20 cellular contexts compared by ENCODE assay signal in genomic region chr10:87596351-87596750, GRCh38.
DNase-seq lines count a peak whose midpoint lies in the region; ATAC-seq and TF ChIP-seq lines count a peak whose summit lies in the region.
"Had no signal": no experiment of that assay in that cellular context is flagged by ENCODE, and none has a peak within 500 bp of the region (broad histone marks: within the 10 kb centered on the region; RNA-seq: fewer than 3 reads in every experiment).

No MANE protein-coding gene starts in this region.

- in situ Hi-C loops in transverse colon (cut with MboI; ENCODE audit: low pct_ligation_motif_present in 1 of 4, low pct_unique_long_range_greater_than_20kb in 1 of 4, low sequenced_read_pairs in 3 of 4) = no loop called here

- 38 to 60% methylated on average over 1 of the region's 1 CpG for WGBS in transverse colon (ENCODE audit: low coverage in 1 of 2), 2 donors

- H3K36me3 ChIP-seq in OCI-LY3 (replicated peaks; ENCODE audit: low read depth, low read length) = peaks cover 8% of the 10 kb centered on the region
- no peaks in the 10 kb centered on the region for H3K36me3 ChIP-seq in mucosa of descending colon (ENCODE audit: low read depth)
- no peaks in the 10 kb centered on the region for H3K36me3 ChIP-seq in transverse colon
- H3K36me3 ChIP-seq: left ventricle myocardium inferior, MG63 had no signal

- peak overlapping the region; percentile 43 for H3K4me2 ChIP-seq in OCI-LY3 (ENCODE audit: low read length)
- H3K4me2 ChIP-seq: SK-N-SH had no signal

- H3K9ac ChIP-seq in OCI-LY3 (ENCODE audit: low read length) = no peak overlapping the region
- H3K9ac ChIP-seq: SK-N-SH had no signal

- TF ChIP-seq POLR2A in transverse colon (IDR thresholded peaks at IDR 0.05) = no peak

- H4K20me1 ChIP-seq in OCI-LY3 (ENCODE audit: insufficient read depth, low read length) = no peaks in the 10 kb centered on the region

- DNase-seq in GM12865 (ENCODE audit: low read depth) = peak; percentile 23
- peak; percentile 53 to 63 for DNase-seq in Kasumi-1 (lab: John Stamatoyannopoulos, UW)
- no peak for DNase-seq in mucosa of descending colon
- DNase-seq in transverse colon = no peak
- DNase-seq in superior temporal gyrus (ENCODE audit: extremely low spot score) = no peak
- no peak for DNase-seq in OCI-M1 (lab: John Stamatoyannopoulos, UW)
- DNase-seq in NCI-H2196 treated with DMSO at 0.1 percent for 48 hours (lab: John Stamatoyannopoulos, UW; ENCODE audit: unreplicated experiment) = no peak
- DNase-seq: activated CD4-positive, alpha-beta T cell treated with anti-CD3 and anti-CD28 coated beads, Interleukin-2, amount 50 U/mL, for 1 hour; activated naive CD4-positive, alpha-beta T cell; activated T-cell treated with anti-CD3 and anti-CD28 coated beads, Interleukin-2, amount 50 U/mL, for 48 hours; body of pancreas; CD8-positive, alpha-beta T cell; EL; left ventricle myocardium inferior; MG63; natural killer cell; NCI-H1694 treated with DMSO at 0.1 percent for 48 hours; NCI-H524 treated with DMSO at 0.1 percent for 48 hours; SK-N-SH had no signal

- H3K9me3 ChIP-seq in OCI-LY3 (ENCODE audit: insufficient read depth, low read length) = no peaks in the 10 kb centered on the region
- no peaks in the 10 kb centered on the region for H3K9me3 ChIP-seq in mucosa of descending colon
- H3K9me3 ChIP-seq in transverse colon = no peaks in the 10 kb centered on the region
- H3K9me3 ChIP-seq: body of pancreas, left ventricle myocardium inferior, MG63, SK-N-SH had no signal

- peak; percentile 88 for ATAC-seq in mucosa of descending colon
- ATAC-seq: body of pancreas; CD8-positive, alpha-beta T cell; natural killer cell had no signal

- intact Hi-C loops in mucosa of descending colon (cut with DNase I, micrococcal nuclease) = no loop called here
- intact Hi-C loops in transverse colon (cut with DNase I; ENCODE audit: low total_unique reads) = no loop called here

- TF ChIP-seq CTCF in GM12865 (IDR thresholded peaks at IDR 0.05; ENCODE audit: insufficient read depth, low read depth, low read length, missing control alignments) (no peak), OCI-LY3 (IDR thresholded peaks at IDR 0.05; ENCODE audit: low read depth, low read length) (no peak), mucosa of descending colon (IDR thresholded peaks at IDR 0.05) (no peak), transverse colon (IDR thresholded peaks at IDR 0.05) (no peak)

- H3K27me3 ChIP-seq in OCI-LY3 (ENCODE audit: low read depth, low read length) (no peaks in the 10 kb centered on the region), transverse colon (no peaks in the 10 kb centered on the region)
- H3K27me3 ChIP-seq: body of pancreas, MG63 had no signal

- H3K27ac ChIP-seq in OCI-LY3 (ENCODE audit: low read length) = peak overlapping the region; percentile 54
- H3K27ac ChIP-seq in transverse colon = peak overlapping the region in 2 of 4 donors; percentile 1 to 10
- H3K27ac ChIP-seq: body of pancreas, left ventricle myocardium inferior had no signal

- H2AFZ ChIP-seq in OCI-LY3 (ENCODE audit: low read depth, low read length) = peak overlapping the region; percentile 25; the same call in 1 of the 2 replicates

- H3K79me2 ChIP-seq in OCI-LY3 (ENCODE audit: low read length) = no peaks in the 10 kb centered on the region

- TF ChIP-seq EP300 in transverse colon (IDR thresholded peaks at IDR 0.05; ENCODE audit: low read depth) = no peak

- H3K4me1 ChIP-seq in OCI-LY3 (ENCODE audit: low read length) = peaks cover 16% of the 10 kb centered on the region
- H3K4me1 ChIP-seq in mucosa of descending colon (ENCODE audit: low read depth) = peaks cover 8% of the 10 kb centered on the region
- H3K4me1 ChIP-seq in transverse colon = peaks cover 0 to 33% (median 5%) of the 10 kb centered on the region in 4 donors

- H3K4me3 ChIP-seq in GM12865 (ENCODE audit: low read depth, low read length) (no peak overlapping the region), OCI-LY3 (ENCODE audit: low read length) (no peak overlapping the region), mucosa of descending colon (no peak overlapping the region), transverse colon (no peak overlapping the region)
- H3K4me3 ChIP-seq: body of pancreas, left ventricle myocardium inferior, MG63 had no signal

Comparison
In these comparisons a context has a peak if more than half of its experiments do, and no peak if none do; other contexts are left out.
1. DNase-seq: peak in GM12865 (single experiment) and Kasumi-1 (2 of 2); none in mucosa of descending colon (0 of 3), transverse colon (single experiment), superior temporal gyrus (single experiment), OCI-M1 (single experiment) and NCI-H2196 treated with DMSO at 0.1 percent for 48 hours (single experiment).